In genomic region chr14:35252485-35252884, GRCh38 we compare ENCODE assay signal across 27 cellular contexts. TPM values are rescaled to one million over a fixed set of nuclear protein-coding genes. Genes with fewer than 3 reads are reported as not detected.
DNase-seq lines count a peak whose midpoint lies in the region; ATAC-seq, FAIRE-seq and TF ChIP-seq lines count a peak whose summit lies in the region.
"Had no signal": no experiment of that assay in that cellular context is flagged by ENCODE, and none has a peak within 500 bp of the region (broad histone marks: within the 10 kb centered on the region; RNA-seq: fewer than 3 reads in every experiment).

No MANE protein-coding gene starts in this region.

- no peaks in the 10 kb centered on the region for H3K9me3 Mint-ChIP-seq in activated CD8-positive, alpha-beta memory T cell treated with anti-CD3 and anti-CD28 coated beads, Interleukin-2, amount 10 ng/mL, durations not matched to agents 7 days and 5 days (ENCODE audit: low read depth)
- no peaks in the 10 kb centered on the region for H3K9me3 Mint-ChIP-seq in activated T-helper 17 cell treated with anti-CD3 and anti-CD28 coated beads, Interleukin-2, amount 50 U/mL, for 72 hours
- H3K9me3 Mint-ChIP-seq: CD8-positive, alpha-beta memory T cell; neural progenitor cell had no signal

- no peaks in the 10 kb centered on the region for H3K27me3 ChIP-seq in Karpas-422 (ENCODE audit: low read length)
- H3K27me3 ChIP-seq: cardiac muscle cell, neural progenitor cell, stomach had no signal

- peaks cover 12% of the 10 kb centered on the region for H3K4me1 ChIP-seq in Karpas-422 (ENCODE audit: low read length)
- H3K4me1 ChIP-seq: neural progenitor cell, parathyroid adenoma had no signal

- no peaks in the 10 kb centered on the region for H3K9me3 ChIP-seq in Karpas-422 (ENCODE audit: low read length)
- H3K9me3 ChIP-seq: stomach had no signal

- no peak overlapping the region for H2AFZ ChIP-seq in Karpas-422 (ENCODE audit: low read length)
- H2AFZ ChIP-seq: neural progenitor cell, parathyroid adenoma had no signal

- no peak for ATAC-seq in activated CD8-positive, alpha-beta memory T cell treated with anti-CD3 and anti-CD28 coated beads, Interleukin-2, amount 10 ng/mL, durations not matched to agents 7 days and 5 days
- peak; percentile 83 for ATAC-seq in activated T-helper 17 cell treated with anti-CD3 and anti-CD28 coated beads, Interleukin-2, amount 50 U/mL, for 72 hours (replicated peaks)
- ATAC-seq: left lobe of liver had no signal

- peak; percentile 55 for DNase-seq in activated CD8-positive, alpha-beta memory T cell treated with anti-CD3 and anti-CD28 coated beads, Interleukin-2, amount 50 U/mL, for 48 hours
- no peak for DNase-seq in activated CD8-positive, alpha-beta memory T cell treated with anti-CD3 and anti-CD28 coated beads, Interleukin-2, amount 10 ng/mL, durations not matched to agents 7 days and 5 days
- no peak for DNase-seq in GM12892 (ENCODE audit: insufficient read length)
- DNase-seq in putamen (ENCODE audit: low spot score) = peak; percentile 8
- no peak for DNase-seq in Karpas-422
- no peak for DNase-seq in hippocampal formation (lab: John Stamatoyannopoulos, UW)
- DNase-seq: ACHN; activated CD8-positive, alpha-beta memory T cell treated with anti-CD3 and anti-CD28 coated beads for 24 hours; CD8-positive, alpha-beta memory T cell; effector CD8-positive, alpha-beta T cell; EL; NCI-H1092; NCI-H1694 treated with DMSO at 0.1 percent for 48 hours; NCI-H510A; small intestine; stomach had no signal

- H3K79me2 ChIP-seq in Karpas-422 (ENCODE audit: low read length) = peaks cover 8% of the 10 kb centered on the region
- H3K79me2 ChIP-seq: parathyroid adenoma had no signal

- H3K9me2 ChIP-seq in Karpas-422 (replicated peaks; ENCODE audit: insufficient read depth, low read length) = no peaks in the 10 kb centered on the region

- no peaks in the 10 kb centered on the region for H3K36me3 ChIP-seq in Karpas-422 (ENCODE audit: insufficient read depth, low read length)
- H3K36me3 ChIP-seq: cardiac muscle cell, neural progenitor cell, stomach had no signal

- peaks cover 33% of the 10 kb centered on the region for H3K4me1 Mint-ChIP-seq in activated CD8-positive, alpha-beta memory T cell treated with anti-CD3 and anti-CD28 coated beads, Interleukin-2, amount 10 ng/mL, durations not matched to agents 7 days and 5 days
- H3K4me1 Mint-ChIP-seq in activated T-helper 17 cell treated with anti-CD3 and anti-CD28 coated beads, Interleukin-2, amount 50 U/mL, for 72 hours = peaks cover 29% of the 10 kb centered on the region
- H3K4me1 Mint-ChIP-seq: neural progenitor cell had no signal

- no peak overlapping the region for H3K9ac ChIP-seq in Karpas-422 (ENCODE audit: low read length)
- H3K9ac ChIP-seq: neural progenitor cell, parathyroid adenoma had no signal

- H3K36me3 Mint-ChIP-seq in activated CD8-positive, alpha-beta memory T cell treated with anti-CD3 and anti-CD28 coated beads, Interleukin-2, amount 10 ng/mL, durations not matched to agents 7 days and 5 days = peaks cover 13% of the 10 kb centered on the region
- H3K36me3 Mint-ChIP-seq in activated T-helper 17 cell treated with anti-CD3 and anti-CD28 coated beads, Interleukin-2, amount 50 U/mL, for 72 hours (ENCODE audit: low read depth) = peaks cover 7% of the 10 kb centered on the region

- no peak overlapping the region for H3K4me3 Mint-ChIP-seq in activated CD8-positive, alpha-beta memory T cell treated with anti-CD3 and anti-CD28 coated beads, Interleukin-2, amount 10 ng/mL, durations not matched to agents 7 days and 5 days
- H3K4me3 Mint-ChIP-seq in activated T-helper 17 cell treated with anti-CD3 and anti-CD28 coated beads, Interleukin-2, amount 50 U/mL, for 72 hours = peak overlapping the region; percentile 36
- H3K4me3 Mint-ChIP-seq: B cell; CD8-positive, alpha-beta memory T cell; neural progenitor cell had no signal

- no peak overlapping the region for H3K4me3 ChIP-seq in Karpas-422 (ENCODE audit: low read length)
- H3K4me3 ChIP-seq: cardiac muscle cell, neural progenitor cell, stomach had no signal

- no peak overlapping the region for H3K4me2 ChIP-seq in Karpas-422 (ENCODE audit: low read depth, low read length, poor library complexity, severe bottlenecking)
- H3K4me2 ChIP-seq: neural progenitor cell had no signal

- CTCF ChIA-PET in activated CD8-positive, alpha-beta memory T cell treated with anti-CD3 and anti-CD28 coated beads, Interleukin-2, amount 10 ng/mL, durations not matched to agents 7 days and 5 days (lab: Charles Lee) = no interaction called here

- H3K27ac ChIP-seq in Karpas-422 (ENCODE audit: low read length) = no peak overlapping the region
- H3K27ac ChIP-seq: cardiac muscle cell, epithelial cell of prostate, neural progenitor cell, parathyroid adenoma, stomach had no signal

- no peaks in the 10 kb centered on the region for H3K27me3 Mint-ChIP-seq in activated CD8-positive, alpha-beta memory T cell treated with anti-CD3 and anti-CD28 coated beads, Interleukin-2, amount 10 ng/mL, durations not matched to agents 7 days and 5 days
- H3K27me3 Mint-ChIP-seq in activated T-helper 17 cell treated with anti-CD3 and anti-CD28 coated beads, Interleukin-2, amount 50 U/mL, for 72 hours = no peaks in the 10 kb centered on the region
- H3K27me3 Mint-ChIP-seq: B cell had no signal

- no peak for TF ChIP-seq POLR2A in GM12892 (IDR thresholded peaks at IDR 0.05; ENCODE audit: low read depth, low read length)

- H4K20me1 ChIP-seq in Karpas-422 (ENCODE audit: insufficient read depth, low read depth, low read length) = no peaks in the 10 kb centered on the region

- FAIRE-seq in GM12892 (lab: Jason Lieb, UNC) = peak; percentile 30
- FAIRE-seq: astrocyte, colon, H54, small intestine, urothelium cell line had no signal

- no peak overlapping the region for H3K27ac Mint-ChIP-seq in activated CD8-positive, alpha-beta memory T cell treated with anti-CD3 and anti-CD28 coated beads, Interleukin-2, amount 10 ng/mL, durations not matched to agents 7 days and 5 days
- peak overlapping the region; percentile 56 for H3K27ac Mint-ChIP-seq in activated T-helper 17 cell treated with anti-CD3 and anti-CD28 coated beads, Interleukin-2, amount 50 U/mL, for 72 hours
- H3K27ac Mint-ChIP-seq: B cell, neural progenitor cell had no signal

RNA-seq across cellular contexts. Expression of gene PSMA6, which starts 39.7 kb away (rescaled TPM):
- 100 to 1,000 TPM; 251 to 299 TPM for total RNA-seq in activated CD8-positive, alpha-beta memory T cell treated with anti-CD3 and anti-CD28 coated beads, Interleukin-2, amount 10 ng/mL, durations not matched to agents 7 days and 5 days
- polyA plus RNA-seq in GM12892 (2012; ENCODE audit: missing spikeins) = 503 TPM
- total RNA-seq in activated T-helper 17 cell treated with anti-CD3 and anti-CD28 coated beads, Interleukin-2, amount 50 U/mL, for 72 hours = 100 to 1,000 TPM; 295 to 386 TPM
- total RNA-seq in Karpas-422 (2014; rRNA removed; shearing (Covaris generic); ENCODE audit: low replicate concordance) = 327 and 344 TPM in 2 replicates

Comparison
In these comparisons a context has a peak if more than half of its experiments do, and no peak if none do; other contexts are left out.
1. DNase-seq: peak in activated CD8-positive, alpha-beta memory T cell treated with anti-CD3 and anti-CD28 coated beads, Interleukin-2, amount 50 U/mL, for 48 hours (single experiment) and putamen (single experiment); none in activated CD8-positive, alpha-beta memory T cell treated with anti-CD3 and anti-CD28 coated beads, Interleukin-2, amount 10 ng/mL, durations not matched to agents 7 days and 5 days (single experiment), GM12892 (single experiment), Karpas-422 (single experiment) and hippocampal formation (0 of 2).